In genomic region chr15:40942337-40942854, GRCh38 we compare ENCODE assay signal across 8 cellular contexts. TPM values are rescaled to one million over a fixed set of nuclear protein-coding genes. Genes with fewer than 3 reads are reported as not detected.
DNase-seq lines count a peak whose midpoint lies in the region; ATAC-seq, FAIRE-seq and TF ChIP-seq lines count a peak whose summit lies in the region.

No MANE protein-coding gene starts in this region.

- H2AFZ ChIP-seq in astrocyte (ENCODE audit: low read depth, low read length), result peak overlapping the region; percentile 93

- CTCF ChIA-PET in CD8-positive, alpha-beta memory T cell (lab: Charles Lee), result interaction anchor here (0.8 to 5.2 kb wide), 18 partner anchors 9 to 263 kb away, joined by 3 to 46 read pairs (median 4); partner anchors contain the start of genes CHAC1 and DLL4

- TF ChIP-seq CTCF in astrocyte (IDR thresholded peaks at IDR 0.05; ENCODE audit: insufficient read depth, low read depth, low read length) (no peak), tibial artery (IDR thresholded peaks at IDR 0.05) (no peak), D721Med (IDR thresholded peaks at IDR 0.05; ENCODE audit: insufficient read depth, missing control alignments) (no peak)

- H3K4me3 Mint-ChIP-seq in CD8-positive, alpha-beta memory T cell, result peak overlapping the region; percentile 81 to 88 (median 82)
- peak overlapping the region; percentile 72 for H3K4me3 Mint-ChIP-seq in astrocyte (ENCODE audit: unreplicated experiment)

- no peaks in the 10 kb centered on the region for H3K9me3 Mint-ChIP-seq in CD8-positive, alpha-beta memory T cell
- peaks cover 2% of the 10 kb centered on the region for H3K9me3 Mint-ChIP-seq in astrocyte (ENCODE audit: unreplicated experiment)

- no peaks in the 10 kb centered on the region for H3K79me2 ChIP-seq in astrocyte (ENCODE audit: insufficient read depth, low read length)

- H3K4me1 Mint-ChIP-seq in CD8-positive, alpha-beta memory T cell, result peaks cover 18 to 35% (median 25%) of the 10 kb centered on the region in 3 donors
- H3K4me1 Mint-ChIP-seq in astrocyte (ENCODE audit: low read depth, unreplicated experiment), result peaks cover 2% of the 10 kb centered on the region

- FAIRE-seq in astrocyte (lab: Jason Lieb, UNC) (no peak), D721Med (lab: Jason Lieb, UNC) (no peak)

- POLR2A ChIA-PET in CD8-positive, alpha-beta memory T cell (lab: Charles Lee), result interaction anchor here (1.1 to 2.5 kb wide), 3 partner anchors 10 to 390 kb away, joined by 4 to 24 read pairs (median 8); partner anchors contain the start of genes CHAC1, DLL4, NUSAP1 and OIP5

- H3K27me3 ChIP-seq in CD8-positive, alpha-beta memory T cell (ENCODE audit: insufficient read depth, low read length, poor library complexity, severe bottlenecking), result no peaks in the 10 kb centered on the region
- H3K27me3 ChIP-seq in astrocyte (ENCODE audit: insufficient read depth, low read length) (no peaks in the 10 kb centered on the region), tibial artery (no peaks in the 10 kb centered on the region)

- H3K4me1 ChIP-seq in CD8-positive, alpha-beta memory T cell (ENCODE audit: insufficient read depth, low read length), result peaks cover 29% of the 10 kb centered on the region
- peaks cover 24% of the 10 kb centered on the region for H3K4me1 ChIP-seq in astrocyte (ENCODE audit: insufficient read depth, low read length)
- H3K4me1 ChIP-seq in tibial artery, result peaks cover 0 to 44% (median 23%) of the 10 kb centered on the region in 4 donors

- no peaks in the 10 kb centered on the region for H4K20me1 ChIP-seq in astrocyte (ENCODE audit: insufficient read depth, low read length)

- peak overlapping the region; percentile 83 for H3K9ac ChIP-seq in astrocyte (ENCODE audit: low read length)

- peak overlapping the region; percentile 73 for H3K4me3 ChIP-seq in CD8-positive, alpha-beta memory T cell (ENCODE audit: low read length)
- H3K4me3 ChIP-seq in Jurkat, Clone E6-1 (ENCODE audit: low read length), result peak overlapping the region; percentile 60
- H3K4me3 ChIP-seq in astrocyte (ENCODE audit: insufficient read depth, low read depth, low read length) (peak overlapping the region; percentile 59), tibial artery (peak overlapping the region; percentile 60 to 62)

- peak overlapping the region; percentile 11 to 89 (median 76) for H3K27ac Mint-ChIP-seq in CD8-positive, alpha-beta memory T cell
- peak overlapping the region; percentile 1 for H3K27ac Mint-ChIP-seq in astrocyte (ENCODE audit: unreplicated experiment)

- no peaks in the 10 kb centered on the region for H3K9me3 ChIP-seq in CD8-positive, alpha-beta memory T cell (ENCODE audit: low read length)
- no peaks in the 10 kb centered on the region for H3K9me3 ChIP-seq in astrocyte (ENCODE audit: insufficient read depth, low read depth, low read length)
- no peaks in the 10 kb centered on the region for H3K9me3 ChIP-seq in tibial artery

- peak overlapping the region; percentile 91 for H3K4me2 ChIP-seq in astrocyte (ENCODE audit: low read length)

- H3K36me3 Mint-ChIP-seq in CD8-positive, alpha-beta memory T cell, result no peaks in the 10 kb centered on the region
- no peaks in the 10 kb centered on the region for H3K36me3 Mint-ChIP-seq in astrocyte (ENCODE audit: low read depth, unreplicated experiment)

- intact Hi-C loops in tibial artery (cut with DNase I; ENCODE audit: low total_unique reads), result loop anchor here (5.0 kb wide), 2 partner anchors 35 to 80 kb away; no protein-coding TSS in a partner anchor

- ATAC-seq in left lobe of liver (peak; percentile 0), HG02852 (IDR thresholded peaks at IDR 0.05; ENCODE audit: unreplicated experiment) (no peak)

- DNase-seq in CD8-positive, alpha-beta memory T cell, result no peak
- DNase-seq in Jurkat, Clone E6-1 (ENCODE audit: low read depth, low spot score), result no peak
- no peak for DNase-seq in astrocyte (ENCODE audit: low read depth)
- DNase-seq in left lobe of liver (ENCODE audit: low spot score), result no peak
- DNase-seq in tibial artery, result peak in 1 of 2 donors; percentile 55
- DNase-seq in D721Med (ENCODE audit: insufficient read length, low spot score), result no peak
- DNase-seq in effector CD4-positive, alpha-beta T cell, result no peak

- H3K36me3 ChIP-seq in CD8-positive, alpha-beta memory T cell (ENCODE audit: insufficient read depth, low read length), result no peaks in the 10 kb centered on the region
- H3K36me3 ChIP-seq in astrocyte (ENCODE audit: insufficient read depth, low read length) (no peaks in the 10 kb centered on the region), tibial artery (no peaks in the 10 kb centered on the region)

- peaks cover 0 to 1% of the 10 kb centered on the region in 2 donors for H3K27me3 Mint-ChIP-seq in CD8-positive, alpha-beta memory T cell
- H3K27me3 Mint-ChIP-seq in astrocyte (ENCODE audit: low read depth, unreplicated experiment), result peaks cover 30% of the 10 kb centered on the region

- H3K27ac ChIP-seq in CD8-positive, alpha-beta memory T cell (ENCODE audit: low read depth, low read length), result peak overlapping the region; percentile 52
- peak overlapping the region; percentile 33 for H3K27ac ChIP-seq in astrocyte (ENCODE audit: low read depth, low read length)
- peak overlapping the region; percentile 87 to 89 for H3K27ac ChIP-seq in tibial artery

RNA-seq across cellular contexts. Expression of gene CHAC1, which starts 10.9 kb away (rescaled TPM):
- total RNA-seq in CD8-positive, alpha-beta memory T cell, result 10 to 100 TPM; 15.1 to 16.7 TPM
- not detected for polyA plus RNA-seq in CD8-positive, alpha-beta memory T cell
- 4.5 TPM for polyA plus RNA-seq in Jurkat, Clone E6-1 (2012; ENCODE audit: insufficient read depth, insufficient read length)
- total RNA-seq in astrocyte (55.9 and 70.8 TPM in 2 replicates), left lobe of liver (1.1 TPM)

RNA-seq across cellular contexts. Expression of gene DLL4, which starts 13.3 kb away (rescaled TPM):
- total RNA-seq in CD8-positive, alpha-beta memory T cell, result not detected
- polyA plus RNA-seq in CD8-positive, alpha-beta memory T cell, result not detected
- polyA plus RNA-seq in Jurkat, Clone E6-1 (2012; ENCODE audit: insufficient read depth, insufficient read length), result not detected
- total RNA-seq in astrocyte (0.09 and 0.29 TPM in 2 replicates), left lobe of liver (3.7 TPM)

RNA-seq across cellular contexts. Expression of gene VPS18, which starts 48.1 kb away (rescaled TPM):
- total RNA-seq in CD8-positive, alpha-beta memory T cell, result 10 to 100 TPM; 17.2 to 17.8 TPM
- 23.0 TPM for polyA plus RNA-seq in CD8-positive, alpha-beta memory T cell
- polyA plus RNA-seq in Jurkat, Clone E6-1 (2012; ENCODE audit: insufficient read depth, insufficient read length), result 14.6 TPM
- total RNA-seq in astrocyte (35.8 and 37.6 TPM in 2 replicates), left lobe of liver (10.3 TPM)

Comparison
In these comparisons a context has a peak if more than half of its experiments do, and no peak if none do; other contexts are left out.
1. H3K27ac ChIP-seq: peak in every context shown above with its lines; median percentile 88 in tibial artery; 52 in CD8-positive, alpha-beta memory T cell; 33 in astrocyte.